In the genomic region with DNA sequence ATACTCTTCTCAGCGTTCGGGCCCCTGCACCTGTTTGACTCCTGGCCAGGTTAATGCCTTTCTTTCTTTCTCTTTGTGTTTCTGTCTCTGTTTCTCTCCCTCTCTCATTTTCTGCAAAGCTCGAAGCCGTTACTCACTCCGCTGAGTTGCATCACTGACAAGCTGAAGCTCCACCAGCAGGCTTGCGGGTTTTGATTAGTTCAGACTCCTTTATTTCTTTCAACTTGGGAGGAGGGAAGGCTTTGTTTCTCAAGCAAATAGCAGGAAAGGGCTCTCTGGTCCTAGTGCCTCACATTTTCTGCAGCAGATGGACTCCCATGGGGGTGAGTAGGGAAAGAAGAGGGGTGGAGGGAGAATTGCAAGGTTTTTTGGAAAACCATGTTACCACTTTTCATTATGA, we compare ENCODE assay signal across 2 cellular contexts.
TF ChIP-seq lines count a peak whose summit lies in the region.

No MANE protein-coding gene starts in this region.

TF ChIP-seq in WTC11, 78 proteins besides CTCF, POLR2A, EP300 and RAD21 (continued from another document):
- TF ChIP-seq, protein P1, sequence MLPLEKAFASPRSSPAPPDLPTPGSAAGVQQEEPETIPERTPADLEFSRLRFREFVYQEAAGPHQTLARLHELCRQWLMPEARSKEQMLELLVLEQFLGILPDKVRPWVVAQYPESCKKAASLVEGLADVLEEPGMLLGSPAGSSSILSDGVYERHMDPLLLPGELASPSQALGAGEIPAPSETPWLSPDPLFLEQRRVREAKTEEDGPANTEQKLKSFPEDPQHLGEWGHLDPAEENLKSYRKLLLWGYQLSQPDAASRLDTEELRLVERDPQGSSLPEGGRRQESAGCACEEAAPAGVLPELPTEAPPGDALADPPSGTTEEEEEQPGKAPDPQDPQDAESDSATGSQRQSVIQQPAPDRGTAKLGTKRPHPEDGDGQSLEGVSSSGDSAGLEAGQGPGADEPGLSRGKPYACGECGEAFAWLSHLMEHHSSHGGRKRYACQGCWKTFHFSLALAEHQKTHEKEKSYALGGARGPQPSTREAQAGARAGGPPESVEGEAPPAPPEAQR (CRISPR knock-in tag; IDR thresholded peaks at IDR 0.05): no peak

TF ChIP-seq in SK-N-SH treated with all-trans-retinoic acid at 6 μM for 48 hours, 23 proteins besides CTCF, POLR2A, EP300 and RAD21 (continued from another document):
- TF ChIP-seq, protein P2, sequence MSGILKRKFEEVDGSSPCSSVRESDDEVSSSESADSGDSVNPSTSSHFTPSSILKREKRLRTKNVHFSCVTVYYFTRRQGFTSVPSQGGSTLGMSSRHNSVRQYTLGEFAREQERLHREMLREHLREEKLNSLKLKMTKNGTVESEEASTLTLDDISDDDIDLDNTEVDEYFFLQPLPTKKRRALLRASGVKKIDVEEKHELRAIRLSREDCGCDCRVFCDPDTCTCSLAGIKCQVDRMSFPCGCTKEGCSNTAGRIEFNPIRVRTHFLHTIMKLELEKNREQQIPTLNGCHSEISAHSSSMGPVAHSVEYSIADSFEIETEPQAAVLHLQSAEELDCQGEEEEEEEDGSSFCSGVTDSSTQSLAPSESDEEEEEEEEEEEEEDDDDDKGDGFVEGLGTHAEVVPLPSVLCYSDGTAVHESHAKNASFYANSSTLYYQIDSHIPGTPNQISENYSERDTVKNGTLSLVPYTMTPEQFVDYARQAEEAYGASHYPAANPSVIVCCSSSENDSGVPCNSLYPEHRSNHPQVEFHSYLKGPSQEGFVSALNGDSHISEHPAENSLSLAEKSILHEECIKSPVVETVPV (CRISPR knock-in tag; IDR thresholded peaks at IDR 0.05): no peak
- TF ChIP-seq ZNF565 (CRISPR knock-in tag; conservative IDR thresholded peaks at IDR 0.05; ENCODE audit: low read depth) (no peak), ESRRG (CRISPR knock-in tag; IDR thresholded peaks at IDR 0.05) (no peak), ZNF70 (CRISPR knock-in tag; IDR thresholded peaks at IDR 0.05) (no peak), TOX (CRISPR knock-in tag; IDR thresholded peaks at IDR 0.05; ENCODE audit: borderline replicate concordance) (no peak)
